In genomic region chr7:134845461-134845860, GRCh38 we compare ENCODE assay signal across 8 cellular contexts.
A peak's percentile ranks its signal among the peaks of the same experiment; 100 is the strongest.
DNase-seq lines count a peak whose midpoint lies in the region; ATAC-seq and TF ChIP-seq lines count a peak whose summit lies in the region.

No MANE protein-coding gene starts in this region.

- no peak for TF ChIP-seq POLR2A in suprapubic skin (IDR thresholded peaks at IDR 0.05)
- no peak for TF ChIP-seq POLR2A in prostate gland (IDR thresholded peaks at IDR 0.05)

- H3K4me3 ChIP-seq in GM06990 (replicated peaks; ENCODE audit: low read depth, low read length) (no peak overlapping the region), RWPE2 (ENCODE audit: severe bottlenecking) (no peak overlapping the region), kidney epithelial cell (ENCODE audit: low read depth, low read length) (no peak overlapping the region), suprapubic skin (no peak overlapping the region), prostate gland (no peak overlapping the region), neural progenitor cell (no peak overlapping the region)

- H3K27me3 ChIP-seq in GM06990 (replicated peaks; ENCODE audit: control insufficient read depth, insufficient read depth, low read length) (no peaks in the 10 kb centered on the region), RWPE2 (ENCODE audit: insufficient read depth, poor library complexity, severe bottlenecking) (no peaks in the 10 kb centered on the region), kidney epithelial cell (ENCODE audit: control insufficient read depth, insufficient read depth, low read length) (no peaks in the 10 kb centered on the region), suprapubic skin (no peaks in the 10 kb centered on the region), prostate gland (replicated peaks; ENCODE audit: insufficient read depth) (no peaks in the 10 kb centered on the region), neural progenitor cell (no peaks in the 10 kb centered on the region)

- no peak overlapping the region for H2AFZ ChIP-seq in neural progenitor cell (replicated peaks)

- WGBS in suprapubic skin = 80% methylated on average over 3 of the region's 3 CpGs
- 70% methylated on average over 3 of the region's 3 CpGs for WGBS in prostate gland

- H3K9me3 ChIP-seq in RWPE2 (ENCODE audit: severe bottlenecking) (no peaks in the 10 kb centered on the region), suprapubic skin (no peaks in the 10 kb centered on the region), prostate gland (no peaks in the 10 kb centered on the region), neural progenitor cell (ENCODE audit: low read depth) (no peaks in the 10 kb centered on the region)

- H3K4me2 ChIP-seq in neural progenitor cell = no peak overlapping the region

- intact Hi-C loops in prostate gland (cut with DNase I) = no loop called here

- no peaks in the 10 kb centered on the region for H3K9me3 Mint-ChIP-seq in neural progenitor cell

- peaks cover 4% of the 10 kb centered on the region for H3K79me2 ChIP-seq in neural progenitor cell (ENCODE audit: low read depth)

- no peaks in the 10 kb centered on the region for H3F3A ChIP-seq in neural progenitor cell (ENCODE audit: low read depth)

- TF ChIP-seq CTCF in GM06990 (IDR thresholded peaks at IDR 0.05; ENCODE audit: insufficient read depth, low read length, poor library complexity, severe bottlenecking) (peak; percentile 54), RWPE2 (IDR thresholded peaks at IDR 0.05; ENCODE audit: poor library complexity, severe bottlenecking) (peak; percentile 46), kidney epithelial cell (IDR thresholded peaks at IDR 0.05; ENCODE audit: insufficient read depth, low read length, poor library complexity, severe bottlenecking) (peak; percentile 40), suprapubic skin (IDR thresholded peaks at IDR 0.05) (peak in 1 of 2 donors; percentile 36), prostate gland (IDR thresholded peaks at IDR 0.05) (peak in 2 of 4 experiments; percentile 15 to 23), neural progenitor cell (IDR thresholded peaks at IDR 0.05) (no peak)

- no peak overlapping the region for H3K9ac ChIP-seq in neural progenitor cell

- no peaks in the 10 kb centered on the region for H3K36me3 ChIP-seq in GM06990 (ENCODE audit: control insufficient read depth, insufficient read depth, low read length)
- peaks cover 10% of the 10 kb centered on the region for H3K36me3 ChIP-seq in RWPE2 (ENCODE audit: low read depth)
- peaks cover 2% of the 10 kb centered on the region for H3K36me3 ChIP-seq in kidney epithelial cell (ENCODE audit: control insufficient read depth, insufficient read depth, low read length)
- H3K36me3 ChIP-seq in suprapubic skin = peaks cover 4% of the 10 kb centered on the region
- H3K36me3 ChIP-seq in prostate gland = peaks cover 0 to 3% of the 10 kb centered on the region in 2 donors
- no peaks in the 10 kb centered on the region for H3K36me3 ChIP-seq in neural progenitor cell

- no peaks in the 10 kb centered on the region for H3K27me3 Mint-ChIP-seq in neural progenitor cell (ENCODE audit: insufficient read depth, low read depth)

- no peaks in the 10 kb centered on the region for H3K4me1 Mint-ChIP-seq in neural progenitor cell

- TF ChIP-seq EP300 in suprapubic skin (IDR thresholded peaks at IDR 0.05) = no peak

- DNase-seq in GM06990 (ENCODE audit: extremely low read depth, insufficient read length) (no peak), RWPE2 (ENCODE audit: low spot score) (no peak), kidney epithelial cell (ENCODE audit: low read depth) (no peak), SHP77 treated with DMSO at 0.1 percent for 48 hours (lab: John Stamatoyannopoulos, UW) (no peak), suprapubic skin (ENCODE audit: low spot score in 2 of 2) (no peak), prostate gland (ENCODE audit: low spot score) (no peak), neural progenitor cell (ENCODE audit: low spot score) (no peak)

- no peaks in the 10 kb centered on the region for H4K20me1 ChIP-seq in neural progenitor cell (ENCODE audit: low read depth)

- H3K27ac ChIP-seq in RWPE2 (ENCODE audit: poor library complexity, severe bottlenecking) (peak overlapping the region; percentile 51), suprapubic skin (no peak overlapping the region), prostate gland (no peak overlapping the region), neural progenitor cell (no peak overlapping the region)

- no peak overlapping the region for H3K4me3 Mint-ChIP-seq in neural progenitor cell

- H3K27ac Mint-ChIP-seq in neural progenitor cell = no peak overlapping the region

- peak; percentile 49 for ATAC-seq in GM21717 (IDR thresholded peaks at IDR 0.05; ENCODE audit: unreplicated experiment)
- ATAC-seq in RWPE2 (ENCODE audit: low read depth) = peak; percentile 75

- H3K4me1 ChIP-seq in RWPE2 (ENCODE audit: insufficient read depth, poor library complexity, severe bottlenecking) (peaks cover 22% of the 10 kb centered on the region), suprapubic skin (peaks cover 11% of the 10 kb centered on the region), prostate gland (replicated peaks) (peaks cover 3% of the 10 kb centered on the region), neural progenitor cell (no peaks in the 10 kb centered on the region)

- no peaks in the 10 kb centered on the region for H3K36me3 Mint-ChIP-seq in neural progenitor cell
